13 cellular contexts compared by ENCODE assay signal in the genomic region with DNA sequence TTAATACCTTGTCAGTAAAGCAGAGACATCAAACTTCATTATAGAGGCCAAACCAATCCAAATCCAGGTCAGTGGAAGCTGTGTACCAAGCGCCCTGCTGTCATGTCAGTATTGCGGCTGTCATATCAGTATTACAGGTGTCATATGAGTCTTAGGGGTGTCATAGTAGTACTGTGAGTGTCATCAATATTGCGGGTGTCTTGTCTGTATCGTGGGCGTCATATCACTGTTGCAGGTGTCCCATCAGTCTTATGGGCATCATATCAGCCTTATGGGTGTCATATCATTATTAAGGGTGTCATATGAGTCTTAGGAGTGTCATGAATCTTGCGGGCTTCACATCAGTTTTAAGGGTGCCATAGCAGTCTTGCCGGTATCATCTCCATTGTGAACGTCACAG. TPM values are rescaled to one million over a fixed set of nuclear protein-coding genes. Genes with fewer than 3 reads are reported as not detected.
A peak's percentile ranks its signal among the peaks of the same experiment; 100 is the strongest.
DNase-seq lines count a peak whose midpoint lies in the region; ATAC-seq and TF ChIP-seq lines count a peak whose summit lies in the region.
"Had no signal": no experiment of that assay in that cellular context is flagged by ENCODE, and none has a peak within 500 bp of the region (broad histone marks: within the 10 kb centered on the region; RNA-seq: fewer than 3 reads in every experiment).

No MANE protein-coding gene starts in this region.

- peaks cover 18% of the 10 kb centered on the region for H3K27me3 Mint-ChIP-seq in T-helper 17 cell
- H3K27me3 Mint-ChIP-seq in central memory CD8-positive, alpha-beta T cell, result peaks cover 15% of the 10 kb centered on the region

- H3K4me3 ChIP-seq in ACC112 (ENCODE audit: low read depth, low read length), result peak overlapping the region; percentile 81; the same call in 1 of the 2 replicates
- H3K4me3 ChIP-seq: colonic mucosa had no signal

- no peak overlapping the region for H2AFZ ChIP-seq in ACC112 (ENCODE audit: low read length, unreplicated experiment)

- peak overlapping the region; percentile 88 for H3K27ac Mint-ChIP-seq in T-helper 17 cell
- H3K27ac Mint-ChIP-seq in central memory CD8-positive, alpha-beta T cell (ENCODE audit: low read depth), result peak overlapping the region; percentile 92

- H3K4me1 ChIP-seq in ACC112 (ENCODE audit: control insufficient read depth, insufficient read depth, low read length, unreplicated experiment), result no peaks in the 10 kb centered on the region
- H3K4me1 ChIP-seq: Caco-2, colonic mucosa, parathyroid adenoma had no signal

- H3K79me2 ChIP-seq in ACC112 (ENCODE audit: control insufficient read depth, insufficient read depth, low read length, unreplicated experiment), result no peaks in the 10 kb centered on the region
- H3K79me2 ChIP-seq: parathyroid adenoma had no signal

- ATAC-seq in T-helper 17 cell (no peak), HG03460 (IDR thresholded peaks at IDR 0.05; ENCODE audit: unreplicated experiment) (no peak), GM21526 (IDR thresholded peaks at IDR 0.05; ENCODE audit: low FRiP score, unreplicated experiment) (no peak)
- peak; percentile 15 for ATAC-seq in central memory CD8-positive, alpha-beta T cell (replicated peaks; ENCODE audit: extremely low read depth, poor library complexity, severe bottlenecking)

- H3K4me1 Mint-ChIP-seq in T-helper 17 cell, result peaks cover 10% of the 10 kb centered on the region
- peaks cover 17% of the 10 kb centered on the region for H3K4me1 Mint-ChIP-seq in central memory CD8-positive, alpha-beta T cell

- DNase-seq in T-helper 17 cell, result no peak
- DNase-seq in central memory CD8-positive, alpha-beta T cell (ENCODE audit: low spot score in 2 of 2), result no peak
- DNase-seq in AG08396 (ENCODE audit: low spot score), result no peak
- no peak for DNase-seq in posterior cingulate gyrus
- DNase-seq: Caco-2, colonic mucosa had no signal

- H3K36me3 ChIP-seq in ACC112 (ENCODE audit: insufficient read depth, low read length), result no peaks in the 10 kb centered on the region
- H3K36me3 ChIP-seq: colonic mucosa had no signal

- peak overlapping the region; percentile 92 for H3K4me3 Mint-ChIP-seq in T-helper 17 cell
- peak overlapping the region; percentile 89 for H3K4me3 Mint-ChIP-seq in central memory CD8-positive, alpha-beta T cell

- intact Hi-C loops in posterior cingulate gyrus (cut with DNase I), result no loop called here

- H3K9me3 ChIP-seq in T-helper 17 cell (ENCODE audit: control insufficient read depth, low read length, poor library complexity, severe bottlenecking), result no peaks in the 10 kb centered on the region
- H3K9me3 ChIP-seq: colonic mucosa had no signal

- no peaks in the 10 kb centered on the region for H3K9me3 Mint-ChIP-seq in central memory CD8-positive, alpha-beta T cell

- no peak for TF ChIP-seq CTCF in 22Rv1 (IDR thresholded peaks at IDR 0.05)

- no peaks in the 10 kb centered on the region for H3K27me3 ChIP-seq in ACC112 (ENCODE audit: insufficient read depth, low read length)
- H3K27me3 ChIP-seq: colonic mucosa had no signal

- H3K36me3 Mint-ChIP-seq in T-helper 17 cell (ENCODE audit: low read depth), result peaks cover 2% of the 10 kb centered on the region
- peaks cover 12% of the 10 kb centered on the region for H3K36me3 Mint-ChIP-seq in central memory CD8-positive, alpha-beta T cell (ENCODE audit: insufficient read depth)

- H3K27ac ChIP-seq in 22Rv1, result peak overlapping the region; percentile 70
- no peak overlapping the region for H3K27ac ChIP-seq in ACC112 (ENCODE audit: low read depth, low read length)
- H3K27ac ChIP-seq: colonic mucosa, parathyroid adenoma had no signal

RNA-seq across cellular contexts. Expression of gene PRDM7, which starts 6.0 kb away (rescaled TPM):
- not detected for total RNA-seq in T-helper 17 cell
- total RNA-seq: Caco-2, colonic mucosa, epithelial cell of proximal tubule, Right ventricle myocardium inferior had no signal
